ENCODE assay signal across 1 cellular context in the genomic region with DNA sequence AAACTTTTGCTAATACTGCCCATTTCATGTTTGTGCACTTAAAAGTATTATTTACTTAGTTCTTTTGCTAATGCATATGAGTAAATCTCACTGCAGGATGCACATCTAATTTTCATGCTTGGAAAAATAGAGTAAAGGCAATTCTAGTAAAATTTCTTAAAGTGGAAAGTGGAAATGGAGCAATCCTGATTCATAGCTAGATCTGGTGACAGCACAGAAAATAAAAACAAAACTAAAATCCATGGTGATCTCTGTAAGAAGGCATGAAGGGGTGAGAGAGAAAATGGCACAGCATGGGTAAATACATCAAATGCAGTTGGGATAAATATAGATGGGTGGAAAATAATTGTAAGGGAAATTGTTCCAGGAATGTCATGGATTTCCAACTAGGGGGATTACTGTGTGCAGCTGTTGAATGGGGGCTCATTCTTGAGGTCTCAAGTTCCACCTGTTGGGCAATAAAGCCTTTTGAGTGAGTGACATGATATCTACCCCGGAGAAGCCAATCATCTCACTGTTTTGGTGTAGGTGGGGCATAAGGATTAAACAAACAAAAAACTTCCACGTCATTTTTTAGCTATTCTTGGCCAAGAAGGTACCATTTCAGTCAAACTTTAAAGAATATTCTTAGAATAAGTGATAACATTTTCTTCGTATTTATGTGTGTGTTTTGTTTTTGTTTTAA.
TF ChIP-seq lines count a peak whose summit lies in the region.

No MANE protein-coding gene starts in this region.

TF ChIP-seq in HEK293, 187 proteins besides CTCF, POLR2A, EP300 and RAD21 (continued from another document and continues in another):
- TF ChIP-seq, protein P1, sequence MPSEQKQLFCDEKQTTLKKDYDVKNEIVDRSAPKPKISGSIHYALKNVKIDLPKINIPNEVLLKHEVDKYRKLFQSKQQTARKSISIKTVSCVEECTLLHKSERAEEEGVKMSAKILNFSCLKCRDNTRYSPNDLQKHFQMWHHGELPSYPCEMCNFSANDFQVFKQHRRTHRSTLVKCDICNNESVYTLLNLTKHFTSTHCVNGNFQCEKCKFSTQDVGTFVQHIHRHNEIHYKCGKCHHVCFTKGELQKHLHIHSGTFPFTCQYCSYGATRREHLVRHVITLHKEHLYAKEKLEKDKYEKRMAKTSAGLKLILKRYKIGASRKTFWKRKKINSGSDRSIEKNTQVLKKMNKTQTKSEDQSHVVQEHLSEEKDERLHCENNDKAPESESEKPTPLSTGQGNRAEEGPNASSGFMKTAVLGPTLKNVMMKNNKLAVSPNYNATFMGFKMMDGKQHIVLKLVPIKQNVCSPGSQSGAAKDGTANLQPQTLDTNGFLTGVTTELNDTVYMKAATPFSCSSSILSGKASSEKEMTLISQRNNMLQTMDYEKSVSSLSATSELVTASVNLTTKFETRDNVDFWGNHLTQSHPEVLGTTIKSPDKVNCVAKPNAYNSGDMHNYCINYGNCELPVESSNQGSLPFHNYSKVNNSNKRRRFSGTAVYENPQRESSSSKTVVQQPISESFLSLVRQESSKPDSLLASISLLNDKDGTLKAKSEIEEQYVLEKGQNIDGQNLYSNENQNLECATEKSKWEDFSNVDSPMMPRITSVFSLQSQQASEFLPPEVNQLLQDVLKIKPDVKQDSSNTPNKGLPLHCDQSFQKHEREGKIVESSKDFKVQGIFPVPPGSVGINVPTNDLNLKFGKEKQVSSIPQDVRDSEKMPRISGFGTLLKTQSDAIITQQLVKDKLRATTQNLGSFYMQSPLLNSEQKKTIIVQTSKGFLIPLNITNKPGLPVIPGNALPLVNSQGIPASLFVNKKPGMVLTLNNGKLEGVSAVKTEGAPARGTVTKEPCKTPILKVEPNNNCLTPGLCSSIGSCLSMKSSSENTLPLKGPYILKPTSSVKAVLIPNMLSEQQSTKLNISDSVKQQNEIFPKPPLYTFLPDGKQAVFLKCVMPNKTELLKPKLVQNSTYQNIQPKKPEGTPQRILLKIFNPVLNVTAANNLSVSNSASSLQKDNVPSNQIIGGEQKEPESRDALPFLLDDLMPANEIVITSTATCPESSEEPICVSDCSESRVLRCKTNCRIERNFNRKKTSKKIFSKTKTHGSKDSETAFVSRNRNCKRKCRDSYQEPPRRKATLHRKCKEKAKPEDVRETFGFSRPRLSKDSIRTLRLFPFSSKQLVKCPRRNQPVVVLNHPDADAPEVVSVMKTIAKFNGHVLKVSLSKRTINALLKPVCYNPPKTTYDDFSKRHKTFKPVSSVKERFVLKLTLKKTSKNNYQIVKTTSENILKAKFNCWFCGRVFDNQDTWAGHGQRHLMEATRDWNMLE (tag by site-specific recombination; conservative IDR thresholded peaks at IDR 0.05; ENCODE audit: low read depth) = no peak
- TF ChIP-seq, protein P2, sequence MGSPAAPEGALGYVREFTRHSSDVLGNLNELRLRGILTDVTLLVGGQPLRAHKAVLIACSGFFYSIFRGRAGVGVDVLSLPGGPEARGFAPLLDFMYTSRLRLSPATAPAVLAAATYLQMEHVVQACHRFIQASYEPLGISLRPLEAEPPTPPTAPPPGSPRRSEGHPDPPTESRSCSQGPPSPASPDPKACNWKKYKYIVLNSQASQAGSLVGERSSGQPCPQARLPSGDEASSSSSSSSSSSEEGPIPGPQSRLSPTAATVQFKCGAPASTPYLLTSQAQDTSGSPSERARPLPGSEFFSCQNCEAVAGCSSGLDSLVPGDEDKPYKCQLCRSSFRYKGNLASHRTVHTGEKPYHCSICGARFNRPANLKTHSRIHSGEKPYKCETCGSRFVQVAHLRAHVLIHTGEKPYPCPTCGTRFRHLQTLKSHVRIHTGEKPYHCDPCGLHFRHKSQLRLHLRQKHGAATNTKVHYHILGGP (tag by site-specific recombination; IDR thresholded peaks at IDR 0.05) = no peak
- no peak for TF ChIP-seq WT1 (tag by site-specific recombination; IDR thresholded peaks at IDR 0.05)
- no peak for TF ChIP-seq ZNF664 (tag by site-specific recombination; IDR thresholded peaks at IDR 0.05)
- no peak for TF ChIP-seq ZNF792 (tag by site-specific recombination; IDR thresholded peaks at IDR 0.05)
- TF ChIP-seq EGR2 (tag by site-specific recombination; IDR thresholded peaks at IDR 0.05; ENCODE audit: low read depth) = no peak
- TF ChIP-seq ZNF121 (tag by site-specific recombination; IDR thresholded peaks at IDR 0.05) = no peak
- TF ChIP-seq ZNF433 (tag by site-specific recombination; IDR thresholded peaks at IDR 0.05; ENCODE audit: low read depth) = no peak
- no peak for TF ChIP-seq ZNF558 (tag by site-specific recombination; IDR thresholded peaks at IDR 0.05)
- TF ChIP-seq, protein P3, sequence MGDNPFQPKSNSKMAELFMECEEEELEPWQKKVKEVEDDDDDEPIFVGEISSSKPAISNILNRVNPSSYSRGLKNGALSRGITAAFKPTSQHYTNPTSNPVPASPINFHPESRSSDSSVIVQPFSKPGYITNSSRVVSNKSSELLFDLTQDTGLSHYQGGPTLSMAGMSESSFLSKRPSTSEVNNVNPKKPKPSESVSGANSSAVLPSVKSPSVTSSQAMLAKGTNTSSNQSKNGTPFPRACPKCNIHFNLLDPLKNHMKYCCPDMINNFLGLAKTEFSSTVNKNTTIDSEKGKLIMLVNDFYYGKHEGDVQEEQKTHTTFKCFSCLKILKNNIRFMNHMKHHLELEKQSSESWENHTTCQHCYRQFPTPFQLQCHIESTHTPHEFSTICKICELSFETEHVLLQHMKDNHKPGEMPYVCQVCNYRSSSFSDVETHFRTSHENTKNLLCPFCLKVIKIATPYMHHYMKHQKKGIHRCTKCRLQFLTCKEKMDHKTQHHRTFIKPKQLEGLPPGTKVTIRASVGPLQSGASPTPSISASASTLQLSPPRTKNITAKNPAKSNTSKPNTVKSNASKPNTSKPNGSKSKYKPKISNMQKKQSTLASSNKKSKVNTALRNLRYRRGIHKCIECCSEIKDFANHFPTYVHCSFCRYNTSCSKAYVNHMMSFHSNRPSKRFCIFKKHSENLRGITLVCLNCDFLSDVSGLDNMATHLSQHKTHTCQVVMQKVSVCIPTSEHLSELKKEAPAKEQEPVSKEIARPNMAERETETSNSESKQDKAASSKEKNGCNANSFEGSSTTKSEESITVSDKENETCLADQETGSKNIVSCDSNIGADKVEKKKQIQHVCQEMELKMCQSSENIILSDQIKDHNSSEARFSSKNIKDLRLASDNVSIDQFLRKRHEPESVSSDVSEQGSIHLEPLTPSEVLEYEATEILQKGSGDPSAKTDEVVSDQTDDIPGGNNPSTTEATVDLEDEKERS (tag by site-specific recombination; IDR thresholded peaks at IDR 0.05) = no peak
- TF ChIP-seq, protein P4, sequence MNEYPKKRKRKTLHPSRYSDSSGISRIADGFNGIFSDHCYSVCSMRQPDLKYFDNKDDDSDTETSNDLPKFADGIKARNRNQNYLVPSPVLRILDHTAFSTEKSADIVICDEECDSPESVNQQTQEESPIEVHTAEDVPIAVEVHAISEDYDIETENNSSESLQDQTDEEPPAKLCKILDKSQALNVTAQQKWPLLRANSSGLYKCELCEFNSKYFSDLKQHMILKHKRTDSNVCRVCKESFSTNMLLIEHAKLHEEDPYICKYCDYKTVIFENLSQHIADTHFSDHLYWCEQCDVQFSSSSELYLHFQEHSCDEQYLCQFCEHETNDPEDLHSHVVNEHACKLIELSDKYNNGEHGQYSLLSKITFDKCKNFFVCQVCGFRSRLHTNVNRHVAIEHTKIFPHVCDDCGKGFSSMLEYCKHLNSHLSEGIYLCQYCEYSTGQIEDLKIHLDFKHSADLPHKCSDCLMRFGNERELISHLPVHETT (tag by site-specific recombination; IDR thresholded peaks at IDR 0.05) = no peak
- TF ChIP-seq ZNF707 (tag by site-specific recombination; IDR thresholded peaks at IDR 0.05) = no peak
- TF ChIP-seq ZNF600 (tag by site-specific recombination; IDR thresholded peaks at IDR 0.05) = no peak
- no peak for TF ChIP-seq ZBTB7A (tag by site-specific recombination; IDR thresholded peaks at IDR 0.05; ENCODE audit: low read depth)
- TF ChIP-seq, protein P5, sequence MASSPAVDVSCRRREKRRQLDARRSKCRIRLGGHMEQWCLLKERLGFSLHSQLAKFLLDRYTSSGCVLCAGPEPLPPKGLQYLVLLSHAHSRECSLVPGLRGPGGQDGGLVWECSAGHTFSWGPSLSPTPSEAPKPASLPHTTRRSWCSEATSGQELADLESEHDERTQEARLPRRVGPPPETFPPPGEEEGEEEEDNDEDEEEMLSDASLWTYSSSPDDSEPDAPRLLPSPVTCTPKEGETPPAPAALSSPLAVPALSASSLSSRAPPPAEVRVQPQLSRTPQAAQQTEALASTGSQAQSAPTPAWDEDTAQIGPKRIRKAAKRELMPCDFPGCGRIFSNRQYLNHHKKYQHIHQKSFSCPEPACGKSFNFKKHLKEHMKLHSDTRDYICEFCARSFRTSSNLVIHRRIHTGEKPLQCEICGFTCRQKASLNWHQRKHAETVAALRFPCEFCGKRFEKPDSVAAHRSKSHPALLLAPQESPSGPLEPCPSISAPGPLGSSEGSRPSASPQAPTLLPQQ (tag by site-specific recombination; IDR thresholded peaks at IDR 0.05) = peak; percentile 59; the same call in 1 of the 2 replicates
- TF ChIP-seq PRDM1 (tag by site-specific recombination; IDR thresholded peaks at IDR 0.05) = peak; percentile 54
- TF ChIP-seq ZNF585B (tag by site-specific recombination; IDR thresholded peaks at IDR 0.05) = no peak
- no peak for TF ChIP-seq ZNF571 (tag by site-specific recombination; IDR thresholded peaks at IDR 0.05)
- no peak for TF ChIP-seq RBAK (tag by site-specific recombination; IDR thresholded peaks at IDR 0.05)
- no peak for TF ChIP-seq ZNF830 (tag by site-specific recombination; IDR thresholded peaks at IDR 0.05; ENCODE audit: low read depth)
- 0 out of 2 replicates have a peak, but pooled peaks have one; percentile 29 for TF ChIP-seq ZNF335 (tag by site-specific recombination; conservative IDR thresholded peaks at IDR 0.05)
- TF ChIP-seq, protein P6, sequence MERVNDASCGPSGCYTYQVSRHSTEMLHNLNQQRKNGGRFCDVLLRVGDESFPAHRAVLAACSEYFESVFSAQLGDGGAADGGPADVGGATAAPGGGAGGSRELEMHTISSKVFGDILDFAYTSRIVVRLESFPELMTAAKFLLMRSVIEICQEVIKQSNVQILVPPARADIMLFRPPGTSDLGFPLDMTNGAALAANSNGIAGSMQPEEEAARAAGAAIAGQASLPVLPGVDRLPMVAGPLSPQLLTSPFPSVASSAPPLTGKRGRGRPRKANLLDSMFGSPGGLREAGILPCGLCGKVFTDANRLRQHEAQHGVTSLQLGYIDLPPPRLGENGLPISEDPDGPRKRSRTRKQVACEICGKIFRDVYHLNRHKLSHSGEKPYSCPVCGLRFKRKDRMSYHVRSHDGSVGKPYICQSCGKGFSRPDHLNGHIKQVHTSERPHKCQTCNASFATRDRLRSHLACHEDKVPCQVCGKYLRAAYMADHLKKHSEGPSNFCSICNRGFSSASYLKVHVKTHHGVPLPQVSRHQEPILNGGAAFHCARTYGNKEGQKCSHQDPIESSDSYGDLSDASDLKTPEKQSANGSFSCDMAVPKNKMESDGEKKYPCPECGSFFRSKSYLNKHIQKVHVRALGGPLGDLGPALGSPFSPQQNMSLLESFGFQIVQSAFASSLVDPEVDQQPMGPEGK (tag by site-specific recombination; IDR thresholded peaks at IDR 0.05) = peak; percentile 41
- TF ChIP-seq KLF9 (tag by site-specific recombination; IDR thresholded peaks at IDR 0.05; ENCODE audit: low read depth) = no peak
- TF ChIP-seq, protein P7, sequence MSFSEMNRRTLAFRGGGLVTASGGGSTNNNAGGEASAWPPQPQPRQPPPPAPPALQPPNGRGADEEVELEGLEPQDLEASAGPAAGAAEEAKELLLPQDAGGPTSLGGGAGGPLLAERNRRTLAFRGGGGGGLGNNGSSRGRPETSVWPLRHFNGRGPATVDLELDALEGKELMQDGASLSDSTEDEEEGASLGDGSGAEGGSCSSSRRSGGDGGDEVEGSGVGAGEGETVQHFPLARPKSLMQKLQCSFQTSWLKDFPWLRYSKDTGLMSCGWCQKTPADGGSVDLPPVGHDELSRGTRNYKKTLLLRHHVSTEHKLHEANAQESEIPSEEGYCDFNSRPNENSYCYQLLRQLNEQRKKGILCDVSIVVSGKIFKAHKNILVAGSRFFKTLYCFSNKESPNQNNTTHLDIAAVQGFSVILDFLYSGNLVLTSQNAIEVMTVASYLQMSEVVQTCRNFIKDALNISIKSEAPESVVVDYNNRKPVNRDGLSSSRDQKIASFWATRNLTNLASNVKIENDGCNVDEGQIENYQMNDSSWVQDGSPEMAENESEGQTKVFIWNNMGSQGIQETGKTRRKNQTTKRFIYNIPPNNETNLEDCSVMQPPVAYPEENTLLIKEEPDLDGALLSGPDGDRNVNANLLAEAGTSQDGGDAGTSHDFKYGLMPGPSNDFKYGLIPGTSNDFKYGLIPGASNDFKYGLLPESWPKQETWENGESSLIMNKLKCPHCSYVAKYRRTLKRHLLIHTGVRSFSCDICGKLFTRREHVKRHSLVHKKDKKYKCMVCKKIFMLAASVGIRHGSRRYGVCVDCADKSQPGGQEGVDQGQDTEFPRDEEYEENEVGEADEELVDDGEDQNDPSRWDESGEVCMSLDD (tag by site-specific recombination; IDR thresholded peaks at IDR 0.05) = no peak
- TF ChIP-seq ZNF23 (tag by site-specific recombination; IDR thresholded peaks at IDR 0.05; ENCODE audit: borderline replicate concordance) = no peak
- no peak for TF ChIP-seq BCL11B (tag by site-specific recombination; IDR thresholded peaks at IDR 0.05; ENCODE audit: low read depth)
- TF ChIP-seq, protein P8, sequence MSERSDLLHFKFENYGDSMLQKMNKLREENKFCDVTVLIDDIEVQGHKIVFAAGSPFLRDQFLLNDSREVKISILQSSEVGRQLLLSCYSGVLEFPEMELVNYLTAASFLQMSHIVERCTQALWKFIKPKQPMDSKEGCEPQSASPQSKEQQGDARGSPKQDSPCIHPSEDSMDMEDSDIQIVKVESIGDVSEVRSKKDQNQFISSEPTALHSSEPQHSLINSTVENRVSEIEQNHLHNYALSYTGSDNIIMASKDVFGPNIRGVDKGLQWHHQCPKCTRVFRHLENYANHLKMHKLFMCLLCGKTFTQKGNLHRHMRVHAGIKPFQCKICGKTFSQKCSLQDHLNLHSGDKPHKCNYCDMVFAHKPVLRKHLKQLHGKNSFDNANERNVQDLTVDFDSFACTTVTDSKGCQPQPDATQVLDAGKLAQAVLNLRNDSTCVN (tag by site-specific recombination; optimal IDR thresholded peaks at IDR 0.05) = no peak
- TF ChIP-seq ZNF629 (tag by site-specific recombination; IDR thresholded peaks at IDR 0.05) = peak; percentile 43; the same call in 1 of the 2 replicates
- TF ChIP-seq ZNF426 (tag by site-specific recombination; IDR thresholded peaks at IDR 0.05) = no peak
- TF ChIP-seq ZNF302 (tag by site-specific recombination; IDR thresholded peaks at IDR 0.05; ENCODE audit: low read depth) = no peak
- TF ChIP-seq ZNF837 (tag by site-specific recombination; IDR thresholded peaks at IDR 0.05) = no peak
- TF ChIP-seq SP2 (tag by site-specific recombination; IDR thresholded peaks at IDR 0.05) = peak; percentile 45; the same call in 1 of the 2 replicates
- no peak for TF ChIP-seq ZNF747 (tag by site-specific recombination; IDR thresholded peaks at IDR 0.05)
